19 cellular contexts compared by ENCODE assay signal in genomic region chr5:179773686-179774040, GRCh38. TPM values are rescaled to one million over a fixed set of nuclear protein-coding genes. Genes with fewer than 3 reads are reported as not detected.
A peak's percentile ranks its signal among the peaks of the same experiment; 100 is the strongest.
DNase-seq lines count a peak whose midpoint lies in the region; ATAC-seq, FAIRE-seq and TF ChIP-seq lines count a peak whose summit lies in the region.
"Had no signal": no experiment of that assay in that cellular context is flagged by ENCODE, and none has a peak within 500 bp of the region (broad histone marks: within the 10 kb centered on the region; RNA-seq: fewer than 3 reads in every experiment).

No MANE protein-coding gene starts in this region.

- peaks cover 0 to under 1% of the 10 kb centered on the region in 2 donors for H3K4me1 ChIP-seq in kidney (ENCODE audit: control insufficient read depth in 1 of 2, insufficient read depth in 1 of 2, low read depth in 1 of 2, low read length in 2 of 2)
- H3K4me1 ChIP-seq: BE2C, Caco-2 had no signal

- intact Hi-C loops in left ventricle myocardium superior (cut with micrococcal nuclease), result no loop called here
- intact Hi-C loops in Right ventricle myocardium superior (cut with DNase I), result no loop called here
- intact Hi-C loops in kidney (cut with DNase I), result no loop called here

- no peak for TF ChIP-seq CTCF in kidney (IDR thresholded peaks at IDR 0.05; ENCODE audit: borderline replicate concordance, extremely low read depth, insufficient read depth)
- no peak for TF ChIP-seq CTCF in GM13977 (IDR thresholded peaks at IDR 0.05; ENCODE audit: extremely low read depth, insufficient read depth, missing control alignments)

- H3K4me1 Mint-ChIP-seq in T-helper 17 cell, result peaks cover 2% of the 10 kb centered on the region
- H3K4me1 Mint-ChIP-seq: CD4-positive, CD25-positive, alpha-beta regulatory T cell had no signal

- H3K27ac Mint-ChIP-seq in T-helper 17 cell, result peak overlapping the region; percentile 87
- H3K27ac Mint-ChIP-seq: CD4-positive, CD25-positive, alpha-beta regulatory T cell had no signal

- ATAC-seq in left ventricle myocardium superior, result no peak
- ATAC-seq in Right ventricle myocardium superior (ENCODE audit: poor library complexity), result no peak
- no peak for ATAC-seq in T-helper 17 cell
- no peak for ATAC-seq in GM19324 (IDR thresholded peaks at IDR 0.05; ENCODE audit: low FRiP score, unreplicated experiment)

- DNase-seq in left ventricle myocardium superior (peak; percentile 21), Right ventricle myocardium superior (no peak), T-helper 17 cell (no peak), kidney (peak; percentile 44), GM13977 (ENCODE audit: low spot score) (no peak), OCI-M1 (lab: John Stamatoyannopoulos, UW) (no peak)
- DNase-seq: ACHN; BE2C; C1 segment of cervical spinal cord; Caco-2; CD4-positive, CD25-positive, alpha-beta regulatory T cell; GOT3; H7 had no signal

- H3K9me3 ChIP-seq in T-helper 17 cell (ENCODE audit: control insufficient read depth, low read length, poor library complexity, severe bottlenecking) (no peaks in the 10 kb centered on the region), kidney (ENCODE audit: control insufficient read depth in 1 of 2, low read length in 2 of 2) (no peaks in the 10 kb centered on the region)
- H3K9me3 ChIP-seq: BE2C, Caco-2 had no signal

- no peak overlapping the region for H3K27ac ChIP-seq in kidney (ENCODE audit: low read depth in 2 of 2, low read length in 2 of 2)

- in situ Hi-C loops in GM13977 (cut with MboI; ENCODE audit: low pct_unique_long_range_greater_than_20kb, low sequenced_read_pairs, unreplicated experiment), result no loop called here

- no peaks in the 10 kb centered on the region for H3K27me3 Mint-ChIP-seq in T-helper 17 cell
- H3K27me3 Mint-ChIP-seq: CD4-positive, CD25-positive, alpha-beta regulatory T cell had no signal

- H3K4me3 Mint-ChIP-seq in T-helper 17 cell, result peak overlapping the region; percentile 7
- H3K4me3 Mint-ChIP-seq: CD4-positive, CD25-positive, alpha-beta regulatory T cell had no signal

- H3K9ac ChIP-seq in kidney (ENCODE audit: low read length in 2 of 2), result no peak overlapping the region

- peaks cover 47 to 49% of the 10 kb centered on the region in 2 donors for H3K36me3 ChIP-seq in kidney (ENCODE audit: control insufficient read depth in 1 of 2, insufficient read depth in 2 of 2, low read length in 2 of 2)

- no peak overlapping the region for H3K4me3 ChIP-seq in kidney (ENCODE audit: low read length in 2 of 2)

- H3K36me3 Mint-ChIP-seq in T-helper 17 cell (ENCODE audit: low read depth), result no peaks in the 10 kb centered on the region

- no peak for FAIRE-seq in kidney (lab: Jason Lieb, UNC)
- FAIRE-seq: D721Med, G401.6, GM12891, GM18507 had no signal

RNA-seq across cellular contexts. Expression of gene LTC4S, which starts 20.1 kb away (rescaled TPM):
- total RNA-seq in left ventricle myocardium superior (7.1 TPM), Right ventricle myocardium superior (7.6 TPM), T-helper 17 cell (1 to 10 TPM; 6.4 to 6.8 TPM), kidney (30.6 TPM)
- 20.1 TPM for polyA plus RNA-seq in kidney (ENCODE audit: insufficient read depth, low read depth, low replicate concordance)
- total RNA-seq: HT-29 had no signal

RNA-seq across cellular contexts. Expression of gene MGAT4B, which starts 33.0 kb away (rescaled TPM):
- total RNA-seq in left ventricle myocardium superior, result 110 TPM
- total RNA-seq in Right ventricle myocardium superior, result 93.3 TPM
- total RNA-seq in T-helper 17 cell, result 100 to 1,000 TPM; 137 to 168 TPM
- 174 TPM for total RNA-seq in kidney
- 79.4 TPM for polyA plus RNA-seq in kidney (ENCODE audit: insufficient read depth, low read depth, low replicate concordance)

RNA-seq across cellular contexts. Expression of gene MAML1, which starts 41.0 kb away (rescaled TPM):
- 13.5 TPM for total RNA-seq in left ventricle myocardium superior
- total RNA-seq in Right ventricle myocardium superior, result 10.4 TPM
- total RNA-seq in T-helper 17 cell, result 10 to 100 TPM; 28.4 to 33.2 TPM
- total RNA-seq in kidney, result 26.8 TPM
- polyA plus RNA-seq in kidney (ENCODE audit: insufficient read depth, low read depth, low replicate concordance), result 5.3 TPM

RNA-seq across cellular contexts. Expression of gene SQSTM1, which starts 47.0 kb away (rescaled TPM):
- total RNA-seq in left ventricle myocardium superior, result 434 TPM
- 437 TPM for total RNA-seq in Right ventricle myocardium superior
- 100 to 1,000 TPM; 446 to 548 TPM for total RNA-seq in T-helper 17 cell
- total RNA-seq in kidney, result 249 TPM
- 309 TPM for polyA plus RNA-seq in kidney (ENCODE audit: insufficient read depth, low read depth, low replicate concordance)

Comparison
In these comparisons a context has a peak if more than half of its experiments do, and no peak if none do; other contexts are left out.
1. DNase-seq: peak in left ventricle myocardium superior (single experiment) and kidney (single experiment); none in Right ventricle myocardium superior (single experiment), T-helper 17 cell (0 of 3), GM13977 (single experiment) and OCI-M1 (single experiment).